8 cellular contexts compared by ENCODE assay signal in the genomic region with DNA sequence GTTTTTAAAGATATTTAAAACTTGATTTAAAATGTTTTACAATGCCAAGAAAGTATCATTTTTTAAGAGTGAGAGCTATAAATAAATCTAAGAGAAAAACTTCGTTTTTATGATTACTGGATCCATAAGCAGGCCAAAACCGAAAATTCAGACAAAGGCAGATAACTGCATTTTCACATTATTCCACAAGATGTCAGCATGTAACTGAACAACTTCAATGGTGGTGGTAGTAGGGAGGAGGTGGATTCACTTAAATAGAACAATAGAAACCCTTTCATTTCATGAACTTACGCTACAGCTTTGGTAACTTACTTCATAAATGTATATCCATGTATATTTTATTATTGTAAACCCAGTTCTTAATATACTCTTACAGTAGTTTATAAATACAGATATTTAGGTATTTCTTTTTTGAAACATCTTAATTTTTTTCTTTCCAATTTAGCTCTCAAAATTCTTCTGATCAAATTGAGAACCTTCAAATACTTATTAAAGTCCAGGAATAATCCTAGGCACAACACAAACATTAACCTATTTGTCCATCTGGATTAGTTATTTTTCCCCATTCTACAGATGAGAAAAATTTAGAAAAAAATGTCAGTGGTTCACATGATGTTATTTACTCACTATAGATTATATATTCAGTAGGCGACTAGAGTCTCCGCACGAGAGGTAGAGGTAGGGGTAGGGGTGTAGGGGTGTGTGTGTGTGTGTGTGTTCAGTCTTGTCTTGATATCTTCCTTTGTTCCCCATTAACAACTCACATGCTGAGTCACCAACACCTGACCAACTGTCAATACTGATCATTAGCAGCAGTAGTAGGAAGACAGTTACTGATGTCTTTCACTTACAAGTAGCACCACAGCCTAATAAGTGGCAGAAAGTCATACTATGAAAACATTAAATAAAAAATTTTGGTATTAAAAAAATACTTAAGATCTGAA.
DNase-seq lines count a peak whose midpoint lies in the region; ATAC-seq and FAIRE-seq lines count a peak whose summit lies in the region.

No MANE protein-coding gene starts in this region.

- DNase-seq in EL: peak; percentile 74
- DNase-seq in HT-29 (ENCODE audit: low spot score): peak; percentile 85
- peak; percentile 60 to 67 for DNase-seq in NOMO-1 (lab: John Stamatoyannopoulos, UW; ENCODE audit: unreplicated experiment in 2 of 2)
- DNase-seq in T47D (ENCODE audit: low read depth in 1 of 2, low spot score in 1 of 2): peak; percentile 14 to 68
- peak; percentile 59 for DNase-seq in stromal cell of bone marrow (ENCODE audit: low read depth)
- no peak for DNase-seq in islet precursor cell

- FAIRE-seq in islet of Langerhans (lab: Jason Lieb, UNC): peak; percentile 98

- ATAC-seq in GM21447 (IDR thresholded peaks at IDR 0.05; ENCODE audit: unreplicated experiment): peak; percentile 76

- in situ Hi-C loops in T47D (cut with HindIII; ENCODE audit: low pct_unique_long_range_greater_than_20kb, low sequenced_read_pairs): no loop called here
